In genomic region chr5:141951341-141951781, GRCh38 we compare ENCODE assay signal across 8 cellular contexts. TPM values are rescaled to one million over a fixed set of nuclear protein-coding genes. Genes with fewer than 3 reads are reported as not detected.
A peak's percentile ranks its signal among the peaks of the same experiment; 100 is the strongest.
DNase-seq lines count a peak whose midpoint lies in the region; ATAC-seq and TF ChIP-seq lines count a peak whose summit lies in the region.

No MANE protein-coding gene starts in this region.

- TF ChIP-seq POLR2A in vagina (IDR thresholded peaks at IDR 0.05): no peak

- H3K36me3 Mint-ChIP-seq in natural killer cell: no peaks in the 10 kb centered on the region
- no peaks in the 10 kb centered on the region for H3K36me3 Mint-ChIP-seq in natural killer cell treated with Interleukin-12 subunit alpha and Interleukin-12 subunit beta and Interleukin-15 and Interleukin-18, amount 100 ng/mL, for 72 hours

- H3K27me3 Mint-ChIP-seq in natural killer cell (ENCODE audit: low read depth in 2 of 2): peaks cover 0 to 4% of the 10 kb centered on the region in 2 donors
- H3K27me3 Mint-ChIP-seq in natural killer cell treated with Interleukin-12 subunit alpha and Interleukin-12 subunit beta and Interleukin-15 and Interleukin-18, amount 100 ng/mL, for 72 hours: no peaks in the 10 kb centered on the region

- DNase-seq in natural killer cell (no peak), left ventricle myocardium inferior (no peak), vagina (ENCODE audit: extremely low spot score in 2 of 2) (no peak), midbrain (lab: John Stamatoyannopoulos, UW) (no peak), NCI-H524 treated with DMSO at 0.1 percent for 48 hours (lab: John Stamatoyannopoulos, UW) (no peak)
- no peak for DNase-seq in natural killer cell treated with Interleukin-12 subunit alpha and Interleukin-12 subunit beta and Interleukin-15 and Interleukin-18, amount 100 ng/mL, for 72 hours (ENCODE audit: low spot score)
- DNase-seq in activated CD4-positive, alpha-beta T cell treated with anti-CD3 and anti-CD28 coated beads, Interleukin-2, amount 50 U/mL, for 48 hours: peak; percentile 28 to 36

- H3K27ac ChIP-seq in left ventricle myocardium inferior (replicated peaks) (peak overlapping the region; percentile 88), vagina (no peak overlapping the region)

- intact Hi-C loops in natural killer cell (cut with micrococcal nuclease): no loop called here
- intact Hi-C loops in left ventricle myocardium inferior (cut with micrococcal nuclease): loop anchor here (10.0 kb wide), 1 partner anchor 57 kb away; no protein-coding TSS in a partner anchor
- intact Hi-C loops in vagina (cut with DNase I): no loop called here

- TF ChIP-seq CTCF in natural killer cell (IDR thresholded peaks at IDR 0.05): peak; percentile 36
- peak; percentile 56 for TF ChIP-seq CTCF in left ventricle myocardium inferior (IDR thresholded peaks at IDR 0.05; ENCODE audit: borderline replicate concordance)
- no peak for TF ChIP-seq CTCF in vagina (IDR thresholded peaks at IDR 0.05)

- H3K9me3 Mint-ChIP-seq in natural killer cell: no peaks in the 10 kb centered on the region
- no peaks in the 10 kb centered on the region for H3K9me3 Mint-ChIP-seq in natural killer cell treated with Interleukin-12 subunit alpha and Interleukin-12 subunit beta and Interleukin-15 and Interleukin-18, amount 100 ng/mL, for 72 hours

- no peak overlapping the region for H3K4me3 Mint-ChIP-seq in natural killer cell
- H3K4me3 Mint-ChIP-seq in natural killer cell treated with Interleukin-12 subunit alpha and Interleukin-12 subunit beta and Interleukin-15 and Interleukin-18, amount 100 ng/mL, for 72 hours: no peak overlapping the region

- peak overlapping the region; percentile 65 for H3K4me3 ChIP-seq in left ventricle myocardium inferior
- no peak overlapping the region for H3K4me3 ChIP-seq in vagina

- H3K36me3 ChIP-seq in left ventricle myocardium inferior (peaks cover 18% of the 10 kb centered on the region), vagina (no peaks in the 10 kb centered on the region)

- ATAC-seq in natural killer cell (peak in 2 of 3 donors; percentile 58 to 74), HG03139 (IDR thresholded peaks at IDR 0.05; ENCODE audit: unreplicated experiment) (peak; percentile 86)
- no peak for ATAC-seq in natural killer cell treated with Interleukin-12 subunit alpha and Interleukin-12 subunit beta and Interleukin-15 and Interleukin-18, amount 100 ng/mL, for 72 hours

- H3K4me1 ChIP-seq in left ventricle myocardium inferior (peaks cover 80% of the 10 kb centered on the region), vagina (peaks cover 1% of the 10 kb centered on the region)

- no peaks in the 10 kb centered on the region for H3K27me3 ChIP-seq in left ventricle myocardium inferior (ENCODE audit: low read depth)
- no peaks in the 10 kb centered on the region for H3K27me3 ChIP-seq in vagina

- H3K4me1 Mint-ChIP-seq in natural killer cell: peaks cover 5 to 16% of the 10 kb centered on the region in 2 donors
- H3K4me1 Mint-ChIP-seq in natural killer cell treated with Interleukin-12 subunit alpha and Interleukin-12 subunit beta and Interleukin-15 and Interleukin-18, amount 100 ng/mL, for 72 hours (ENCODE audit: low read depth in 2 of 2): peaks cover 9 to 12% of the 10 kb centered on the region in 2 donors

- H3K9me3 ChIP-seq in left ventricle myocardium inferior (replicated peaks): no peaks in the 10 kb centered on the region
- no peaks in the 10 kb centered on the region for H3K9me3 ChIP-seq in vagina

- peak overlapping the region in 1 of 2 donors; percentile 56 for H3K27ac Mint-ChIP-seq in natural killer cell
- H3K27ac Mint-ChIP-seq in natural killer cell treated with Interleukin-12 subunit alpha and Interleukin-12 subunit beta and Interleukin-15 and Interleukin-18, amount 100 ng/mL, for 72 hours: peak overlapping the region in 1 of 2 donors; percentile 82

RNA-seq across cellular contexts. Expression of gene PCDH12, which starts 6.6 kb away (rescaled TPM):
- total RNA-seq in natural killer cell (under 1 TPM in 1 of 3 donors, not detected in 2; 0.05 TPM), left ventricle myocardium inferior (7.6 TPM), vagina (3.2 TPM)
- 1 to 10 TPM in 1 of 2 donors, under 1 TPM in 1; 0.28 to 1.3 TPM for total RNA-seq in natural killer cell treated with Interleukin-12 subunit alpha and Interleukin-12 subunit beta and Interleukin-15 and Interleukin-18, amount 100 ng/mL, for 72 hours

RNA-seq across cellular contexts. Expression of gene RNF14, which starts 17.5 kb away (rescaled TPM):
- total RNA-seq in natural killer cell (10 to 100 TPM; 20.6 to 29.2 (median 21.3) TPM), left ventricle myocardium inferior (120 TPM), vagina (37.8 TPM)
- total RNA-seq in natural killer cell treated with Interleukin-12 subunit alpha and Interleukin-12 subunit beta and Interleukin-15 and Interleukin-18, amount 100 ng/mL, for 72 hours: 10 to 100 TPM; 38.2 to 43.5 TPM

RNA-seq across cellular contexts. Expression of gene DELE1, which starts 27.7 kb away (rescaled TPM):
- total RNA-seq in natural killer cell (100 to 1,000 TPM; 106 to 125 (median 115) TPM), left ventricle myocardium inferior (125 TPM), vagina (79.1 TPM)
- 10 to 100 TPM; 70.9 to 93.6 TPM for total RNA-seq in natural killer cell treated with Interleukin-12 subunit alpha and Interleukin-12 subunit beta and Interleukin-15 and Interleukin-18, amount 100 ng/mL, for 72 hours

Comparison
In these comparisons a context has a peak if more than half of its experiments do, and no peak if none do; other contexts are left out.
1. ATAC-seq: peak in natural killer cell (2 of 3) and HG03139 (single experiment); none in natural killer cell treated with Interleukin-12 subunit alpha and Interleukin-12 subunit beta and Interleukin-15 and Interleukin-18, amount 100 ng/mL, for 72 hours (0 of 2).
2. DNase-seq: peak in activated CD4-positive, alpha-beta T cell treated with anti-CD3 and anti-CD28 coated beads, Interleukin-2, amount 50 U/mL, for 48 hours (2 of 2); none in natural killer cell (single experiment), natural killer cell treated with Interleukin-12 subunit alpha and Interleukin-12 subunit beta and Interleukin-15 and Interleukin-18, amount 100 ng/mL, for 72 hours (single experiment), left ventricle myocardium inferior (single experiment), vagina (0 of 2), midbrain (single experiment) and NCI-H524 treated with DMSO at 0.1 percent for 48 hours (single experiment).
3. CTCF ChIP-seq: peak in natural killer cell (single experiment) and left ventricle myocardium inferior (single experiment); none in vagina (0 of 3).